In the genomic region with DNA sequence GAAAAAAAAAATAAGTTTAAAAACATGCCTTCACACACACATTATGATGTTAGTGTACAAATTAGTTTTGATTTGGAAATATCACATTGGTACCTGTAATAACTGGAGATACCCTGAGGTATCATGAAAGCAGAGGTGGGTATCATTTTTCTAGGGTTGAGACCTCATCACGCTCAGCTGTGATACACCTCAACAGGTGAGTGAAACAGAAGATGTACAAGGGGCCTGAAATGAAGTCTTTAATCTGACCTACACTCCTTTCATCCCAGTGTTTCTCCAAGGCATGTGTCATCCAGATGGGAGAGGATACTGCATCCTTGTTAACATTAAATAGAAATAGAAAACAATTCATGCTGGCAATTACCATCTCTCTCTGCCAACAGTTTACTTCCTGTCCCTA, we compare ENCODE assay signal across 23 cellular contexts.
"Had no signal": no experiment of that assay in that cellular context is flagged by ENCODE, and none has a peak within 500 bp of the region (broad histone marks: within the 10 kb centered on the region; RNA-seq: fewer than 3 reads in every experiment).

No MANE protein-coding gene starts in this region.

- H3K27ac Mint-ChIP-seq: effector memory CD8-positive, alpha-beta T cell; naive thymus-derived CD4-positive, alpha-beta T cell; nephron; stimulated activated memory B cell treated with anti-CD40 and anti-IgM and Interleukin-4, amounts not matched to agents 10 μg/mL and 1 μg/mL and 100 μg/mL, for 72 hours had no signal

- H3K27ac ChIP-seq: coronary artery, ovary, right atrium auricular region, sigmoid colon, testis, tibial artery, upper lobe of left lung, uterus had no signal

- FAIRE-seq: frontal cortex, kidney had no signal

- ATAC-seq: effector memory CD8-positive, alpha-beta T cell; left lobe of liver; naive thymus-derived CD4-positive, alpha-beta T cell; stimulated activated memory B cell treated with anti-CD40 and anti-IgM and Interleukin-4, amounts not matched to agents 10 μg/mL and 1 μg/mL and 100 μg/mL, for 72 hours; stimulated activated naive CD8-positive, alpha-beta T cell treated with anti-CD3 and anti-CD28 coated beads, Interleukin-15, Interleukin-2, amounts not matched to agents 100 U/mL and 50 U/mL, for 24 hours had no signal

- H3K4me3 ChIP-seq: coronary artery, ovary, right atrium auricular region, sigmoid colon, testis, tibial artery, upper lobe of left lung, uterus had no signal

- H3K4me1 ChIP-seq: testis had no signal

- DNase-seq: effector memory CD8-positive, alpha-beta T cell; kidney; mesenchymal stem cell; midbrain; naive thymus-derived CD4-positive, alpha-beta T cell; occipital lobe; ovary; posterior cingulate gyrus; sigmoid colon; stimulated activated CD4-positive, alpha-beta T cell treated with anti-CD3 and anti-CD28 coated beads, Interleukin-2, amount 100 ng/mL, for 24 hours; stimulated activated CD4-positive, alpha-beta T cell treated with anti-CD3 and anti-CD28 coated beads, Interleukin-4, amount 100 ng/mL, for 4 hours; stimulated activated naive CD8-positive, alpha-beta T cell treated with anti-CD3 and anti-CD28 coated beads, Interleukin-15, Interleukin-2, amounts not matched to agents 100 U/mL and 50 U/mL, for 24 hours; substantia nigra; testis; tibial artery; upper lobe of left lung; uterus had no signal

- H3K4me3 Mint-ChIP-seq: effector memory CD8-positive, alpha-beta T cell; naive thymus-derived CD4-positive, alpha-beta T cell; stimulated activated memory B cell treated with anti-CD40 and anti-IgM and Interleukin-4, amounts not matched to agents 10 μg/mL and 1 μg/mL and 100 μg/mL, for 72 hours had no signal

- H3K27me3 ChIP-seq: ovary, right atrium auricular region, testis had no signal

- H3K9me3 ChIP-seq: ovary, right atrium auricular region, sigmoid colon, testis, tibial artery, upper lobe of left lung, uterus had no signal

- H3K36me3 ChIP-seq: ovary, uterus had no signal

- H3K36me3 Mint-ChIP-seq: naive thymus-derived CD4-positive, alpha-beta T cell; stimulated activated memory B cell treated with anti-CD40 and anti-IgM and Interleukin-4, amounts not matched to agents 10 μg/mL and 1 μg/mL and 100 μg/mL, for 72 hours had no signal

- H3K9me3 Mint-ChIP-seq: effector memory CD8-positive, alpha-beta T cell; nephron; stimulated activated memory B cell treated with anti-CD40 and anti-IgM and Interleukin-4, amounts not matched to agents 10 μg/mL and 1 μg/mL and 100 μg/mL, for 72 hours had no signal
